17 cellular contexts compared by ENCODE assay signal in the genomic region with DNA sequence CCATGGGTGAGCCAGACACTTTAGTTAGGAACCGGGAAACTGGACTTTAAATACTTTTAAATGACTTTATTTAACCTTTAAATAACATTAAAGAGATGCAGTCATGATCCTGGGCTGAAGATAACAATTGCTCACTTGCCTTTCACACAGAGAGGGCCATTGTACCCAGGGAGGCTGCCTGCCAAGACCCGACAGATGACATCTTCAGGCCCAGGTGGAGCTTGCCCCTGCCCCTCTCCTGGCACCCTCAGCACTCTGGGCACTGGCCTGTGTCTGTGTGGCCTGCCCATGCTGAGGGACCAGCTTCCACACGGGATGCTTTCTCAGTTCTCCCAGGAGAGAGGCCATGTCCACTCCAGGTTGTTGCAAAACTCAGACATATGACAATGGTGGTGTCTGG.
DNase-seq lines count a peak whose midpoint lies in the region.
"Had no signal": no experiment of that assay in that cellular context is flagged by ENCODE, and none has a peak within 500 bp of the region (broad histone marks: within the 10 kb centered on the region; RNA-seq: fewer than 3 reads in every experiment).

No MANE protein-coding gene starts in this region.

- DNase-seq in G401 (ENCODE audit: low spot score) = peak; percentile 19
- DNase-seq in cerebellum (ENCODE audit: low spot score) = peak; percentile 21
- peak; percentile 13 for DNase-seq in posterior vena cava (ENCODE audit: low spot score)
- no peak for DNase-seq in NCI-H510A treated with DMSO at 0.1 percent for 48 hours (lab: John Stamatoyannopoulos, UW)
- DNase-seq in iPS-NIHi11 (ENCODE audit: low spot score) = no peak
- no peak for DNase-seq in NCI-H1417 (lab: John Stamatoyannopoulos, UW)
- DNase-seq: Caco-2; CD4-positive, CD25-positive, alpha-beta regulatory T cell; DMS53; GM23248; HCEC 1CT; NCI-H187 treated with DMSO at 0.1 percent for 48 hours; NCI-H2171; NCI-H524; Right ventricle myocardium superior had no signal

- intact Hi-C loops in posterior vena cava (cut with DNase I) = no loop called here

- in situ Hi-C loops in G401 (cut with HindIII; ENCODE audit: low sequenced_read_pairs) = no loop called here

- H3K27ac ChIP-seq in layer of hippocampus (ENCODE audit: low read depth, low read length) = peak overlapping the region; percentile 74
- H3K27ac ChIP-seq: GM23248, SK-N-MC had no signal

- H3K27me3 ChIP-seq in layer of hippocampus (ENCODE audit: control insufficient read depth, insufficient read depth, low read length) = no peaks in the 10 kb centered on the region

Comparison
In these comparisons a context has a peak if more than half of its experiments do, and no peak if none do; other contexts are left out.
1. DNase-seq: peak in G401 (single experiment), cerebellum (single experiment) and posterior vena cava (single experiment); none in NCI-H510A treated with DMSO at 0.1 percent for 48 hours (single experiment), iPS-NIHi11 (single experiment) and NCI-H1417 (0 of 3).